ENCODE assay signal across 11 cellular contexts in genomic region chr20:38892091-38892981, GRCh38. TPM values are rescaled to one million over a fixed set of nuclear protein-coding genes. Genes with fewer than 3 reads are reported as not detected.
DNase-seq lines count a peak whose midpoint lies in the region; ATAC-seq and TF ChIP-seq lines count a peak whose summit lies in the region.
"Had no signal": no experiment of that assay in that cellular context is flagged by ENCODE, and none has a peak within 500 bp of the region (broad histone marks: within the 10 kb centered on the region; RNA-seq: fewer than 3 reads in every experiment).

No MANE protein-coding gene starts in this region.

- no peak overlapping the region for H3K4me3 ChIP-seq in GM06990 (replicated peaks; ENCODE audit: low read depth, low read length)
- H3K4me3 ChIP-seq: right lobe of liver, upper lobe of left lung had no signal

- peaks cover 24% of the 10 kb centered on the region for H3K36me3 ChIP-seq in GM06990 (ENCODE audit: control insufficient read depth, insufficient read depth, low read length)
- H3K36me3 ChIP-seq: right lobe of liver, upper lobe of left lung had no signal

- TF ChIP-seq CTCF in GM06990 (IDR thresholded peaks at IDR 0.05; ENCODE audit: insufficient read depth, low read length, poor library complexity, severe bottlenecking) = no peak
- TF ChIP-seq CTCF in GM20000 (IDR thresholded peaks at IDR 0.05; ENCODE audit: extremely low read depth, missing control alignments) = no peak

- H3K27me3 ChIP-seq in GM06990 (replicated peaks; ENCODE audit: control insufficient read depth, insufficient read depth, low read length) = no peaks in the 10 kb centered on the region
- H3K27me3 ChIP-seq: right lobe of liver, upper lobe of left lung had no signal

- H3K36me3 Mint-ChIP-seq in activated naive CD4-positive, alpha-beta T cell treated with anti-CD3 and anti-CD28 coated beads, Interleukin-2, amount 50 U/mL, for 72 hours = peaks cover 5 to 14% of the 10 kb centered on the region in 2 donors

- H3K9me3 Mint-ChIP-seq in activated naive CD4-positive, alpha-beta T cell treated with anti-CD3 and anti-CD28 coated beads, Interleukin-2, amount 50 U/mL, for 72 hours = no peaks in the 10 kb centered on the region

- H3K27ac Mint-ChIP-seq in activated naive CD4-positive, alpha-beta T cell treated with anti-CD3 and anti-CD28 coated beads, Interleukin-2, amount 50 U/mL, for 72 hours = peak overlapping the region; percentile 58 to 75

- ATAC-seq in HG03342 (IDR thresholded peaks at IDR 0.05; ENCODE audit: unreplicated experiment) = peak; percentile 43
- ATAC-seq in activated naive CD4-positive, alpha-beta T cell treated with anti-CD3 and anti-CD28 coated beads, Interleukin-2, amount 50 U/mL, for 72 hours = peak; percentile 12 to 50
- ATAC-seq: right lobe of liver had no signal

- DNase-seq in GM06990 (ENCODE audit: extremely low read depth, insufficient read length) (peak; percentile 74), GM20000 (ENCODE audit: low spot score) (peak; percentile 71), NCI-H1694 treated with DMSO at 0.1 percent for 48 hours (lab: John Stamatoyannopoulos, UW) (no peak), dermis blood vessel endothelial cell (no peak), kidney tubule cell (ENCODE audit: low spot score) (no peak)
- DNase-seq in activated naive CD4-positive, alpha-beta T cell treated with anti-CD3 and anti-CD28 coated beads, Interleukin-2, amount 50 U/mL, for 72 hours (ENCODE audit: low spot score in 2 of 2) = no peak
- DNase-seq in effector CD8-positive, alpha-beta T cell (lab: John Stamatoyannopoulos, UW) = no peak
- DNase-seq: right lobe of liver, SHP77, upper lobe of left lung had no signal

RNA-seq across cellular contexts. Expression of gene FAM83D, which starts 33.9 kb away (rescaled TPM):
- total RNA-seq in activated naive CD4-positive, alpha-beta T cell treated with anti-CD3 and anti-CD28 coated beads, Interleukin-2, amount 50 U/mL, for 72 hours = 10 to 100 TPM; 14.5 to 18.4 TPM
- total RNA-seq in dermis blood vessel endothelial cell = 23.5 and 67.6 TPM in 2 replicates

Comparison
In these comparisons a context has a peak if more than half of its experiments do, and no peak if none do; other contexts are left out.
1. DNase-seq: peak in GM06990 (single experiment) and GM20000 (single experiment); none in activated naive CD4-positive, alpha-beta T cell treated with anti-CD3 and anti-CD28 coated beads, Interleukin-2, amount 50 U/mL, for 72 hours (0 of 2), NCI-H1694 treated with DMSO at 0.1 percent for 48 hours (single experiment), effector CD8-positive, alpha-beta T cell (single experiment), dermis blood vessel endothelial cell (single experiment) and kidney tubule cell (single experiment).